Comparison of ENCODE assay signal across 1 cellular context in the genomic region with DNA sequence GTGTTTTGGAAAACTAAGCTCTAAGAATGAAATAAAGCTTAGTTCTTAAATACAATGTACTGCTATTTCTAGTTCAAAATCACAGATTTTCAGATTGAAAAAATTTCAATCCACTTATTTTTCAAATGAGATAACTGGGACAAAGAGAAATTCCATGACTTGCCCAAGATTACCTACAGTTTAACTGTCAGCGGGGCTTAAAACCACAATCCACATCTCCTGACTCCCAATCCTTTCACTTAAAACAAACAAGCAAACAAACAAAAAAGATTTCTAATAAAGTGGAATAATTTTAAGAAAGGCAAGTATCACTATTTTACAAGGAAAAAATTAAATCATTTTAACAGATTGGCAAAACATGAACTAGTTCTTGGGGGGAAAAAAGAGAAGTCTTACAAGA.
TF ChIP-seq lines count a peak whose summit lies in the region.

No MANE protein-coding gene starts in this region.

TF ChIP-seq in HepG2, 621 proteins besides CTCF, POLR2A, EP300 and RAD21:
- no peak for TF ChIP-seq GTF3A (CRISPR knock-in tag; conservative IDR thresholded peaks at IDR 0.05)
